8 cellular contexts compared by ENCODE assay signal in the genomic region with DNA sequence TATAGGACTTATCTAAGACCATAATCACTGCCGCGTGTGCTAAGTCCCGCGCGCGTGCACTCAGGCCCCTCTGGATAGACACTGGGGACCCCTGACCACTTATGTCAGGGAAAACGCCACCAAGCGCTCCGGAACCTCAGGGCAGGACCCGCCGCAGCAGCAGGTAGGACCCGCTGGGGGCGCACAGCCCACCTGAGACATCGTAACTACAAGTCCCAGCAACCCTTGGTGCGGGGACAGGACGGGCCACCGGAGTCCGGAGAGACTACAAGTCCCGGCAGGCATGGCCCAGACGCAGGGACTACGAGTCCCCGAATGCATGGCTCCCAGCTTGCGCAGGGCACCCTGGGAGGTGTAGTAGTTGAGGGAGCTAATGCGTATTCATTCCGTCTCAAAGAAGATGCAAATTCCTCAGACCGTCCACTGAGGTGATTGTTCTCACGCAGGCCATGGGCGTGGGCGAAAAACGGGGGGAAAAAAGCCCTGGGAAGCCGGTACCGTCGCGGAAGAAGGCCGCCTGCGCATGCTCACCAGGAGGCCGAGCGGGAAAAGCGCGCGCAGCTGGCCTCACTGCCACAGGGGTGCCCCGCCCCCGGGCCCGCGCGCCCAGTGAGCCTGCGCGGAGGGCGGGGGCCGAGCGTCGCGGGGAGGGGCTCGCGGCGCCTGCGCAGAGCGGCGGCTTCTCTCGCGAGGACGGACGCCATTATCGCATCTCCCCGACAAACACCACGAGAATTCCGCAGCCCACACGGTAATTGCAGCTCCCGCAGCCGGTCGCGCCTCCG.
DNase-seq lines count a peak whose midpoint lies in the region; ATAC-seq lines count a peak whose summit lies in the region.

A gene with protein sequence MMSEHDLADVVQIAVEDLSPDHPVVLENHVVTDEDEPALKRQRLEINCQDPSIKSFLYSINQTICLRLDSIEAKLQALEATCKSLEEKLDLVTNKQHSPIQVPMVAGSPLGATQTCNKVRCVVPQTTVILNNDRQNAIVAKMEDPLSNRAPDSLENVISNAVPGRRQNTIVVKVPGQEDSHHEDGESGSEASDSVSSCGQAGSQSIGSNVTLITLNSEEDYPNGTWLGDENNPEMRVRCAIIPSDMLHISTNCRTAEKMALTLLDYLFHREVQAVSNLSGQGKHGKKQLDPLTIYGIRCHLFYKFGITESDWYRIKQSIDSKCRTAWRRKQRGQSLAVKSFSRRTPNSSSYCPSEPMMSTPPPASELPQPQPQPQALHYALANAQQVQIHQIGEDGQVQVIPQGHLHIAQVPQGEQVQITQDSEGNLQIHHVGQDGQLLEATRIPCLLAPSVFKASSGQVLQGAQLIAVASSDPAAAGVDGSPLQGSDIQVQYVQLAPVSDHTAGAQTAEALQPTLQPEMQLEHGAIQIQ (plus strand): TSS at position 670 of the 785 bp plus-strand sequence. CDS start 23,682 bp downstream, outside the sequence.

- H3K4me3 Mint-ChIP-seq in central memory CD8-positive, alpha-beta T cell = peak within 1 kb of the TSS; percentile 98

- ATAC-seq in GM19035 (IDR thresholded peaks at IDR 0.05; ENCODE audit: unreplicated experiment) (peak; percentile 84), HG03354 (IDR thresholded peaks at IDR 0.05; ENCODE audit: poor library complexity, severe bottlenecking, unreplicated experiment) (peak; percentile 85)
- peak; percentile 97 for ATAC-seq in central memory CD8-positive, alpha-beta T cell (replicated peaks; ENCODE audit: extremely low read depth, poor library complexity, severe bottlenecking)

- H3K27me3 Mint-ChIP-seq in central memory CD8-positive, alpha-beta T cell = peaks cover 16% of the 10 kb centered on the region

- H3K36me3 Mint-ChIP-seq in central memory CD8-positive, alpha-beta T cell (ENCODE audit: insufficient read depth) = peaks cover 15% of the 10 kb centered on the region

- H3K27ac Mint-ChIP-seq in central memory CD8-positive, alpha-beta T cell (ENCODE audit: low read depth) = peak within 1 kb of the TSS; percentile 96

- no peaks in the 10 kb centered on the region for H3K9me3 Mint-ChIP-seq in central memory CD8-positive, alpha-beta T cell

- DNase-seq in AML-193 (lab: John Stamatoyannopoulos, UW) = peak; percentile 89 to 94
- DNase-seq in NCI-H446 (lab: John Stamatoyannopoulos, UW) = peak; percentile 93 to 94
- peak; percentile 96 for DNase-seq in activated CD4-positive, CD25-positive, alpha-beta regulatory T cell treated with anti-CD3 and anti-CD28 coated beads, Interleukin-2, amount 50 U/mL, for 16 hours (ENCODE audit: low read depth, low spot score)
- peak; percentile 90 to 95 for DNase-seq in central memory CD8-positive, alpha-beta T cell (ENCODE audit: low spot score in 2 of 2)
- DNase-seq in iris pigment epithelial cell (ENCODE audit: low read depth) = peak; percentile 99
- peak; percentile 91 to 92 for DNase-seq in stimulated activated CD4-positive, alpha-beta T cell treated with anti-CD3 and anti-CD28 coated beads, Interleukin-12 subunit alpha, Interleukin-12 subunit beta, amount 100 ng/mL, for 24 hours (ENCODE audit: low read depth in 2 of 2)

- H3K4me1 Mint-ChIP-seq in central memory CD8-positive, alpha-beta T cell = peaks cover 33% of the 10 kb centered on the region

Comparison
In these comparisons a context has a peak if more than half of its experiments do, and no peak if none do; other contexts are left out.
1. Peak in every context shown above with its lines: DNase-seq and ATAC-seq.